Comparison of ENCODE assay signal across 20 cellular contexts in genomic region chr2:166464187-166464586, GRCh38. TPM values are rescaled to one million over a fixed set of nuclear protein-coding genes. Genes with fewer than 3 reads are reported as not detected.
"Had no signal": no experiment of that assay in that cellular context is flagged by ENCODE, and none has a peak within 500 bp of the region (broad histone marks: within the 10 kb centered on the region; RNA-seq: fewer than 3 reads in every experiment).

No MANE protein-coding gene starts in this region.

- H3K4me3 Mint-ChIP-seq: activated B cell treated with CpG ODN at 0.5 μM for 24 hours; activated CD4-positive, alpha-beta T cell treated with anti-CD3 and anti-CD28 coated beads, Interleukin-2, amount 10 ng/mL, durations not matched to agents 24 days and 14 days; activated CD8-positive, alpha-beta T cell treated with anti-CD3 and anti-CD28 coated beads, Interleukin-2, amount 10 ng/mL, durations not matched to agents 7 days and 5 days; neural crest cell; stimulated activated naive CD8-positive, alpha-beta T cell treated with anti-CD3 and anti-CD28 coated beads, Interleukin-15, amount 100 ng/mL, for 72 hours; T-helper 2 cell treated with Interferon-gamma antibody and Interleukin-4, amounts not matched to agents 5 μg/mL and 100 μg/mL, for 36 hours had no signal

- H3K36me3 ChIP-seq: ascending aorta, cardiac muscle cell, spleen, upper lobe of left lung had no signal

- H3K4me3 ChIP-seq: ascending aorta, cardiac muscle cell, esophagus muscularis mucosa, gastroesophageal sphincter, heart right ventricle, lower lobe of right lung, psoas muscle, spleen, upper lobe of left lung had no signal

- ATAC-seq: activated CD8-positive, alpha-beta T cell treated with anti-CD3 and anti-CD28 coated beads, Interleukin-2, amount 10 ng/mL, durations not matched to agents 7 days and 5 days; gastroesophageal sphincter; left colon; lower lobe of right lung; psoas muscle; sciatic nerve; stimulated activated naive CD8-positive, alpha-beta T cell treated with anti-CD3 and anti-CD28 coated beads, Interleukin-15, amount 100 ng/mL, for 72 hours had no signal

- H3K27me3 ChIP-seq: ascending aorta, cardiac muscle cell, esophagus muscularis mucosa, gastroesophageal sphincter, heart right ventricle, spleen, upper lobe of left lung had no signal

- DNase-seq: activated B cell treated with CpG ODN at 0.5 μM for 24 hours; activated CD4-positive, alpha-beta T cell treated with anti-CD3 and anti-CD28 coated beads, Interleukin-2, amount 10 ng/mL, durations not matched to agents 24 days and 14 days; activated CD8-positive, alpha-beta memory T cell treated with anti-CD3 and anti-CD28 coated beads, Interleukin-2, amount 50 U/mL, for 4 hours; activated CD8-positive, alpha-beta T cell treated with anti-CD3 and anti-CD28 coated beads, Interleukin-2, amount 10 ng/mL, durations not matched to agents 7 days and 5 days; heart right ventricle; left colon; lower lobe of right lung; midbrain; psoas muscle; stimulated activated naive CD8-positive, alpha-beta T cell treated with anti-CD3 and anti-CD28 coated beads, Interleukin-15, amount 100 ng/mL, for 72 hours; upper lobe of left lung had no signal

- H3K27me3 Mint-ChIP-seq: activated B cell treated with CpG ODN at 0.5 μM for 24 hours; activated CD4-positive, alpha-beta T cell treated with anti-CD3 and anti-CD28 coated beads, Interleukin-2, amount 10 ng/mL, durations not matched to agents 24 days and 14 days; stimulated activated naive CD8-positive, alpha-beta T cell treated with anti-CD3 and anti-CD28 coated beads, Interleukin-15, amount 100 ng/mL, for 72 hours had no signal

- H3K27ac Mint-ChIP-seq: activated B cell treated with CpG ODN at 0.5 μM for 24 hours; activated CD4-positive, alpha-beta T cell treated with anti-CD3 and anti-CD28 coated beads, Interleukin-2, amount 10 ng/mL, durations not matched to agents 24 days and 14 days; activated CD8-positive, alpha-beta T cell treated with anti-CD3 and anti-CD28 coated beads, Interleukin-2, amount 10 ng/mL, durations not matched to agents 7 days and 5 days; stimulated activated naive CD8-positive, alpha-beta T cell treated with anti-CD3 and anti-CD28 coated beads, Interleukin-15, amount 100 ng/mL, for 72 hours; T-helper 2 cell treated with Interferon-gamma antibody and Interleukin-4, amounts not matched to agents 5 μg/mL and 100 μg/mL, for 36 hours had no signal

- H3K27ac ChIP-seq: ascending aorta, cardiac muscle cell, esophagus muscularis mucosa, gastroesophageal sphincter, heart right ventricle, lower lobe of right lung, psoas muscle, spleen, upper lobe of left lung had no signal

- H3K4me1 Mint-ChIP-seq: activated B cell treated with CpG ODN at 0.5 μM for 24 hours; activated CD4-positive, alpha-beta T cell treated with anti-CD3 and anti-CD28 coated beads, Interleukin-2, amount 10 ng/mL, durations not matched to agents 24 days and 14 days; neural crest cell; stimulated activated naive CD8-positive, alpha-beta T cell treated with anti-CD3 and anti-CD28 coated beads, Interleukin-15, amount 100 ng/mL, for 72 hours had no signal

- H3K4me1 ChIP-seq: ascending aorta, esophagus muscularis mucosa, gastroesophageal sphincter, lower lobe of right lung, psoas muscle, spleen had no signal

- H3K9me3 Mint-ChIP-seq: activated B cell treated with CpG ODN at 0.5 μM for 24 hours; activated CD4-positive, alpha-beta T cell treated with anti-CD3 and anti-CD28 coated beads, Interleukin-2, amount 10 ng/mL, durations not matched to agents 24 days and 14 days; neural crest cell; stimulated activated naive CD8-positive, alpha-beta T cell treated with anti-CD3 and anti-CD28 coated beads, Interleukin-15, amount 100 ng/mL, for 72 hours; T-helper 2 cell treated with Interferon-gamma antibody and Interleukin-4, amounts not matched to agents 5 μg/mL and 100 μg/mL, for 36 hours had no signal

- H3K9me3 ChIP-seq: ascending aorta, esophagus muscularis mucosa, gastroesophageal sphincter, heart right ventricle, lower lobe of right lung, psoas muscle, spleen, upper lobe of left lung had no signal

RNA-seq across cellular contexts. Expression of gene SCN7A, which starts 29.9 kb away (rescaled TPM):
- total RNA-seq: activated B cell treated with CpG ODN at 0.5 μM for 24 hours; activated CD4-positive, alpha-beta T cell treated with anti-CD3 and anti-CD28 coated beads, Interleukin-2, amount 10 ng/mL, durations not matched to agents 24 days and 14 days; activated CD8-positive, alpha-beta T cell treated with anti-CD3 and anti-CD28 coated beads, Interleukin-2, amount 10 ng/mL, durations not matched to agents 7 days and 5 days; osteoblast had no signal
